Comparison of ENCODE assay signal across 13 cellular contexts in genomic region chr20:36070451-36070850, GRCh38.
DNase-seq lines count a peak whose midpoint lies in the region; FAIRE-seq and TF ChIP-seq lines count a peak whose summit lies in the region.
"Had no signal": no experiment of that assay in that cellular context is flagged by ENCODE, and none has a peak within 500 bp of the region (broad histone marks: within the 10 kb centered on the region; RNA-seq: fewer than 3 reads in every experiment).

No MANE protein-coding gene starts in this region.

- H3K27me3 ChIP-seq in ectodermal cell (ENCODE audit: control insufficient read depth, insufficient read depth, low read length, poor library complexity, severe bottlenecking) (peaks cover 25% of the 10 kb centered on the region), ovary (no peaks in the 10 kb centered on the region)
- H3K27me3 ChIP-seq: heart right ventricle had no signal

- no peak for TF ChIP-seq CTCF in nephron (IDR thresholded peaks at IDR 0.05; ENCODE audit: unreplicated experiment in 3 of 3)
- no peak for TF ChIP-seq CTCF in ovary (IDR thresholded peaks at IDR 0.05)

- no peaks in the 10 kb centered on the region for H3K36me3 Mint-ChIP-seq in nephron (ENCODE audit: low read depth)

- no peak for FAIRE-seq in RCC 7860 (lab: Jason Lieb, UNC)

- DNase-seq in C1 segment of cervical spinal cord (lab: John Stamatoyannopoulos, UW) (peak in 9 of 14 donors; percentile 18 to 65 (median 36)), RCC 7860 (ENCODE audit: low spot score) (no peak), NCI-H2029 (lab: John Stamatoyannopoulos, UW) (no peak), SW 1271 (lab: John Stamatoyannopoulos, UW) (no peak), ovary (no peak)
- DNase-seq: heart right ventricle, NCI-H2171, occipital lobe had no signal

- intact Hi-C loops in ovary (cut with DNase I) = no loop called here

- no peaks in the 10 kb centered on the region for H3K36me3 ChIP-seq in KOPT-K1 (ENCODE audit: insufficient read depth, low read length)
- no peaks in the 10 kb centered on the region for H3K36me3 ChIP-seq in ectodermal cell (ENCODE audit: control insufficient read depth, insufficient read depth, low read length)
- no peaks in the 10 kb centered on the region for H3K36me3 ChIP-seq in ovary
- H3K36me3 ChIP-seq: heart right ventricle, thoracic aorta had no signal

- H3K4me1 ChIP-seq in ectodermal cell (ENCODE audit: control insufficient read depth, insufficient read depth, low read length) (peaks cover 6% of the 10 kb centered on the region), ovary (ENCODE audit: insufficient read depth) (no peaks in the 10 kb centered on the region)

- H3K9me3 ChIP-seq in KOPT-K1 (ENCODE audit: insufficient read depth, low read length, poor library complexity, severe bottlenecking) (no peaks in the 10 kb centered on the region), ectodermal cell (ENCODE audit: control insufficient read depth, low read length) (no peaks in the 10 kb centered on the region), ovary (no peaks in the 10 kb centered on the region)
- H3K9me3 ChIP-seq: heart right ventricle, thoracic aorta had no signal

- peak overlapping the region in 2 of 3 experiments; percentile 13 to 58 for H3K27ac Mint-ChIP-seq in nephron

- no peak overlapping the region for H3K4me3 Mint-ChIP-seq in nephron

- no peak for TF ChIP-seq EP300 in ovary (IDR thresholded peaks at IDR 0.05)

- peak overlapping the region; percentile 34 for H3K27ac ChIP-seq in KOPT-K1 (ENCODE audit: low read depth, low read length, poor library complexity, severe bottlenecking)
- H3K27ac ChIP-seq in ectodermal cell (ENCODE audit: insufficient read depth, low read depth, low read length, poor library complexity, severe bottlenecking) = peak overlapping the region; percentile 57
- no peak overlapping the region for H3K27ac ChIP-seq in ovary
- H3K27ac ChIP-seq: epithelial cell of prostate, heart right ventricle, thoracic aorta had no signal

- no peaks in the 10 kb centered on the region for H3K4me1 Mint-ChIP-seq in nephron

- no peak overlapping the region for H3K4me3 ChIP-seq in ectodermal cell (ENCODE audit: insufficient read depth, low read depth, low read length)
- H3K4me3 ChIP-seq in ovary = no peak overlapping the region
- H3K4me3 ChIP-seq: heart right ventricle, thoracic aorta had no signal

- peaks cover 4% of the 10 kb centered on the region for H3K27me3 Mint-ChIP-seq in nephron (ENCODE audit: low read depth)

- WGBS in ectodermal cell, 2 experiments = 5 to 8% methylated on average over 8 of the region's 8 CpGs
- whole genome bisulfite sequencing in ovary, 3 donors = 37 to 43% (median 38%) methylated on average over 8 of the region's 8 CpGs

- no peak for TF ChIP-seq POLR2A in ovary (IDR thresholded peaks at IDR 0.05)

- no peaks in the 10 kb centered on the region for H3K9me3 Mint-ChIP-seq in nephron

Comparison
In these comparisons a context has a peak if more than half of its experiments do, and no peak if none do; other contexts are left out.
1. DNase-seq: peak in C1 segment of cervical spinal cord (9 of 14); none in RCC 7860 (single experiment), NCI-H2029 (single experiment), SW 1271 (0 of 2) and ovary (0 of 5).
2. H3K27ac ChIP-seq: peak in KOPT-K1 (single experiment) and ectodermal cell (single experiment); none in ovary (0 of 2).